In genomic region chr7:70193514-70193913, GRCh38 we compare ENCODE assay signal across 8 cellular contexts.
A peak's percentile ranks its signal among the peaks of the same experiment; 100 is the strongest.
DNase-seq lines count a peak whose midpoint lies in the region; ATAC-seq, FAIRE-seq and TF ChIP-seq lines count a peak whose summit lies in the region.

No MANE protein-coding gene starts in this region.

- ATAC-seq in left lung (peak; percentile 76), HG02798 (IDR thresholded peaks at IDR 0.05; ENCODE audit: poor library complexity, unreplicated experiment) (no peak)

- H3K27ac ChIP-seq in VCaP (no peak overlapping the region), left lung (no peak overlapping the region), suprapubic skin (no peak overlapping the region)

- H3K27me3 ChIP-seq in left lung (no peaks in the 10 kb centered on the region), suprapubic skin (no peaks in the 10 kb centered on the region)

- TF ChIP-seq CTCF in VCaP (conservative IDR thresholded peaks at IDR 0.05) (peak; percentile 75), left lung (IDR thresholded peaks at IDR 0.05) (no peak), suprapubic skin (IDR thresholded peaks at IDR 0.05) (no peak)

- intact Hi-C loops in left lung (cut with DNase I), result no loop called here

- H3K36me3 ChIP-seq in left lung, result no peaks in the 10 kb centered on the region
- H3K36me3 ChIP-seq in suprapubic skin, result no peaks in the 10 kb centered on the region

- no peak for TF ChIP-seq EP300 in suprapubic skin (IDR thresholded peaks at IDR 0.05)

- H3K4me1 ChIP-seq in left lung (no peaks in the 10 kb centered on the region), suprapubic skin (no peaks in the 10 kb centered on the region)

- H3K4me3 ChIP-seq in left lung, result no peak overlapping the region
- no peak overlapping the region for H3K4me3 ChIP-seq in suprapubic skin

- FAIRE-seq in H54 (lab: Jason Lieb, UNC), result no peak

- H3K9me3 ChIP-seq in left lung (peaks cover 0 to 9% of the 10 kb centered on the region in 2 donors), suprapubic skin (no peaks in the 10 kb centered on the region)

- TF ChIP-seq POLR2A in suprapubic skin (IDR thresholded peaks at IDR 0.05) (no peak), H54 (IDR thresholded peaks at IDR 0.05; ENCODE audit: low read depth, low read length) (no peak)

- DNase-seq in CD1c-positive myeloid dendritic cell (ENCODE audit: extremely low spot score) (peak; percentile 8), HT1080 (ENCODE audit: low read depth) (peak; percentile 5), left lung (no peak), suprapubic skin (ENCODE audit: low spot score in 2 of 2) (no peak), LoVo (ENCODE audit: low spot score) (no peak), H54 (ENCODE audit: insufficient read length, low spot score) (no peak)

- WGBS in suprapubic skin, result 66% methylated on average over 4 of the region's 4 CpGs

Comparison
In these comparisons a context has a peak if more than half of its experiments do, and no peak if none do; other contexts are left out.
1. DNase-seq: peak in CD1c-positive myeloid dendritic cell (single experiment) and HT1080 (single experiment); none in left lung (0 of 2), suprapubic skin (0 of 2), LoVo (single experiment) and H54 (single experiment).